In genomic region chr9:4585135-4585534, GRCh38 we compare ENCODE assay signal across 19 cellular contexts.
"Had no signal": no experiment of that assay in that cellular context is flagged by ENCODE, and none has a peak within 500 bp of the region (broad histone marks: within the 10 kb centered on the region; RNA-seq: fewer than 3 reads in every experiment).

No MANE protein-coding gene starts in this region.

- H2AFZ ChIP-seq: neural progenitor cell had no signal

- H3K27ac ChIP-seq: breast epithelium, lower lobe of right lung, neural progenitor cell, psoas muscle, stomach, testis, upper lobe of right lung had no signal

- H3K27me3 ChIP-seq: breast epithelium, neural progenitor cell, stomach, testis, upper lobe of right lung had no signal

- DNase-seq: activated CD4-positive, CD25-positive, alpha-beta regulatory T cell treated with anti-CD3 and anti-CD28 coated beads, Interleukin-2, amount 50 U/mL, for 72 hours; activated naive CD4-positive, alpha-beta T cell; activated naive CD8-positive, alpha-beta T cell treated with anti-CD3 and anti-CD28 coated beads, Interleukin-2, amount 10 ng/mL, durations not matched to agents 7 days and 5 days; aorta; dermis blood vessel endothelial cell; erythroblast; hippocampal formation; kidney glomerular epithelial cell; lower lobe of right lung; psoas muscle; stimulated activated CD4-positive, alpha-beta T cell treated with anti-CD3 and anti-CD28 coated beads, Interleukin-12 subunit alpha, Interleukin-12 subunit beta, amount 100 ng/mL, for 4 hours; stimulated activated CD4-positive, alpha-beta T cell treated with anti-CD3 and anti-CD28 coated beads, Interleukin-2, amount 100 ng/mL, for 24 hours; stomach; T-cell; T1000; testis; upper lobe of right lung had no signal

- H3K9ac ChIP-seq: neural progenitor cell had no signal

- H3K4me3 ChIP-seq: breast epithelium, lower lobe of right lung, neural progenitor cell, psoas muscle, stomach, testis, upper lobe of right lung had no signal

- ATAC-seq: lower lobe of right lung, psoas muscle, T-cell, upper lobe of right lung had no signal

- H3K4me1 ChIP-seq: breast epithelium, neural progenitor cell, psoas muscle, testis had no signal

- H3K36me3 ChIP-seq: breast epithelium, neural progenitor cell, upper lobe of right lung had no signal

- H3K9me3 ChIP-seq: breast epithelium, lower lobe of right lung, psoas muscle, stomach, testis, upper lobe of right lung had no signal

- H3K4me2 ChIP-seq: neural progenitor cell had no signal
